In the genomic region with DNA sequence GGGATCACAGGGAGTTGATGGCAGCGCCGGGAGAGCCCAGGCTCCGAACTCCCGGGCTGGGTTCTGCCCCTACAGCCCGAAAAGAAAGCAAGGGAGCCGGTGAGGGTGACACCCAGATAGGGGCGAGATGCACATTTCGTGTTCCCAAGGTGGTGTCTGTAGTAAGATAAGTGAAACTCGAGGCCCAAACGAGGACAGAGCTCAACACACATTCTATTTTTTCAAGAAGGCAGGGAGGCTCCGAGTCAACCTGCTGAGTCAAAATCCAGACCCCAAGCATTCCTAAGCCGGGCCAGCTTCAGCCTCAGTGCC, we compare ENCODE assay signal across 8 cellular contexts. TPM values are rescaled to one million over a fixed set of nuclear protein-coding genes. Genes with fewer than 3 reads are reported as not detected.
DNase-seq lines count a peak whose midpoint lies in the region; ATAC-seq and TF ChIP-seq lines count a peak whose summit lies in the region.

No MANE protein-coding gene starts in this region.

- H3K27ac ChIP-seq in right lobe of liver, result peak overlapping the region; percentile 86 to 96 (median 91)
- H3K27ac ChIP-seq in tibial nerve, result peak overlapping the region; percentile 87 to 99 (median 94)

- peak overlapping the region; percentile 86 for H3K27ac Mint-ChIP-seq in activated naive CD4-positive, alpha-beta T cell treated with anti-CD3 and anti-CD28 coated beads, Interleukin-2, amount 10 ng/mL, durations not matched to agents 7 days and 5 days
- peak overlapping the region; percentile 88 for H3K27ac Mint-ChIP-seq in activated naive CD8-positive, alpha-beta T cell treated with anti-CD3 and anti-CD28 coated beads for 36 hours

- H3K36me3 ChIP-seq in right lobe of liver, result no peaks in the 10 kb centered on the region
- H3K36me3 ChIP-seq in tibial nerve, result no peaks in the 10 kb centered on the region

- CTCF ChIA-PET in activated naive CD4-positive, alpha-beta T cell treated with anti-CD3 and anti-CD28 coated beads, Interleukin-2, amount 10 ng/mL, durations not matched to agents 7 days and 5 days (lab: Charles Lee), result interaction anchor here (1.1 to 2.0 kb wide), 3 partner anchors 9 to 22 kb away, joined by 3 to 13 read pairs (median 6); no protein-coding TSS in a partner anchor

- H3K9me3 ChIP-seq in right lobe of liver (no peaks in the 10 kb centered on the region), tibial nerve (no peaks in the 10 kb centered on the region)

- no peaks in the 10 kb centered on the region for H3K27me3 ChIP-seq in right lobe of liver
- H3K27me3 ChIP-seq in tibial nerve, result no peaks in the 10 kb centered on the region

- no peaks in the 10 kb centered on the region for H3K36me3 Mint-ChIP-seq in activated naive CD4-positive, alpha-beta T cell treated with anti-CD3 and anti-CD28 coated beads, Interleukin-2, amount 10 ng/mL, durations not matched to agents 7 days and 5 days
- peaks cover 3% of the 10 kb centered on the region for H3K36me3 Mint-ChIP-seq in activated naive CD8-positive, alpha-beta T cell treated with anti-CD3 and anti-CD28 coated beads for 36 hours

- H3K4me1 Mint-ChIP-seq in activated naive CD4-positive, alpha-beta T cell treated with anti-CD3 and anti-CD28 coated beads, Interleukin-2, amount 10 ng/mL, durations not matched to agents 7 days and 5 days, result peaks cover 44% of the 10 kb centered on the region
- H3K4me1 Mint-ChIP-seq in activated naive CD8-positive, alpha-beta T cell treated with anti-CD3 and anti-CD28 coated beads for 36 hours, result peaks cover 26% of the 10 kb centered on the region

- H3K27me3 Mint-ChIP-seq in activated naive CD4-positive, alpha-beta T cell treated with anti-CD3 and anti-CD28 coated beads, Interleukin-2, amount 10 ng/mL, durations not matched to agents 7 days and 5 days, result peaks cover 12% of the 10 kb centered on the region
- no peaks in the 10 kb centered on the region for H3K27me3 Mint-ChIP-seq in activated naive CD8-positive, alpha-beta T cell treated with anti-CD3 and anti-CD28 coated beads for 36 hours

- H3K4me1 ChIP-seq in right lobe of liver (peaks cover 0 to 13% (median 0%) of the 10 kb centered on the region in 4 donors), tibial nerve (peaks cover 0 to 19% (median 7%) of the 10 kb centered on the region in 4 donors)

- H3K9me3 Mint-ChIP-seq in activated naive CD4-positive, alpha-beta T cell treated with anti-CD3 and anti-CD28 coated beads, Interleukin-2, amount 10 ng/mL, durations not matched to agents 7 days and 5 days, result no peaks in the 10 kb centered on the region
- H3K9me3 Mint-ChIP-seq in activated naive CD8-positive, alpha-beta T cell treated with anti-CD3 and anti-CD28 coated beads for 36 hours, result no peaks in the 10 kb centered on the region

- H3K4me3 ChIP-seq in right lobe of liver, result peak overlapping the region; percentile 71 to 83 (median 76)
- H3K4me3 ChIP-seq in tibial nerve, result peak overlapping the region; percentile 60 to 95 (median 86)

- TF ChIP-seq EP300 in tibial nerve (IDR thresholded peaks at IDR 0.05), result no peak

- ATAC-seq in right lobe of liver, result no peak
- ATAC-seq in GM21723 (IDR thresholded peaks at IDR 0.05; ENCODE audit: unreplicated experiment), result no peak

- WGBS in right lobe of liver (ENCODE audit: insufficient coverage, low coverage, low lambda C conversion rate, missing lambda C conversion rate), result 35% methylated on average over 11 of the region's 12 CpGs
- WGBS in tibial nerve, 2 donors, result 25 to 31% methylated on average over 12 of the region's 12 CpGs

- DNase-seq in activated naive CD4-positive, alpha-beta T cell treated with anti-CD3 and anti-CD28 coated beads, Interleukin-2, amount 10 ng/mL, durations not matched to agents 7 days and 5 days, result no peak
- DNase-seq in activated naive CD4-positive, alpha-beta T cell treated with anti-CD3 and anti-CD28 coated beads, Interleukin-2, amount 50 U/mL, for 16 hours, result no peak
- DNase-seq in activated naive CD8-positive, alpha-beta T cell treated with anti-CD3 and anti-CD28 coated beads for 36 hours, result no peak
- no peak for DNase-seq in right lobe of liver
- no peak for DNase-seq in tibial nerve (ENCODE audit: low spot score in 2 of 2)
- no peak for DNase-seq in glomerular visceral epithelial cell (ENCODE audit: extremely low spot score)
- DNase-seq in UCSD-AML1 (lab: John Stamatoyannopoulos, UW; ENCODE audit: unreplicated experiment), result no peak

- TF ChIP-seq CTCF in right lobe of liver (IDR thresholded peaks at IDR 0.05) (no peak), tibial nerve (IDR thresholded peaks at IDR 0.05) (no peak)

- TF ChIP-seq POLR2A in right lobe of liver (IDR thresholded peaks at IDR 0.05) (no peak), tibial nerve (IDR thresholded peaks at IDR 0.05) (no peak)

- peak overlapping the region; percentile 77 for H3K4me3 Mint-ChIP-seq in activated naive CD4-positive, alpha-beta T cell treated with anti-CD3 and anti-CD28 coated beads, Interleukin-2, amount 10 ng/mL, durations not matched to agents 7 days and 5 days
- H3K4me3 Mint-ChIP-seq in activated naive CD8-positive, alpha-beta T cell treated with anti-CD3 and anti-CD28 coated beads for 36 hours, result peak overlapping the region; percentile 85

- intact Hi-C loops in right lobe of liver (cut with DNase I), result no loop called here

RNA-seq across cellular contexts. Expression of a gene that starts 24.2 kb away (rescaled TPM):
- total RNA-seq in activated naive CD8-positive, alpha-beta T cell treated with anti-CD3 and anti-CD28 coated beads for 36 hours, result 100 to 1,000 TPM; 109 to 119 TPM
- total RNA-seq in right lobe of liver (10 to 100 TPM; 24.4 to 52.5 (median 36.1) TPM), tibial nerve (10 to 100 TPM; 55.9 to 60.3 (median 58.7) TPM)

RNA-seq across cellular contexts. Expression of a gene that starts 55.3 kb away (rescaled TPM):
- 1 to 10 TPM; 1.6 to 1.8 TPM for total RNA-seq in activated naive CD8-positive, alpha-beta T cell treated with anti-CD3 and anti-CD28 coated beads for 36 hours
- total RNA-seq in right lobe of liver, result under 1 TPM; 0.09 to 0.55 (median 0.22) TPM
- 1 to 10 TPM; 1.3 to 5.1 (median 1.8) TPM for total RNA-seq in tibial nerve
